Comparison of ENCODE assay signal across 20 cellular contexts in genomic region chr4:189505380-189505779, GRCh38.
DNase-seq lines count a peak whose midpoint lies in the region; ATAC-seq, FAIRE-seq and TF ChIP-seq lines count a peak whose summit lies in the region.
"Had no signal": no experiment of that assay in that cellular context is flagged by ENCODE, and none has a peak within 500 bp of the region (broad histone marks: within the 10 kb centered on the region; RNA-seq: fewer than 3 reads in every experiment).

No MANE protein-coding gene starts in this region.

- H3K79me1 ChIP-seq in H1 (ENCODE audit: low read depth, low read length) (no peaks in the 10 kb centered on the region), neuronal stem cell (ENCODE audit: low read depth, low read length) (no peaks in the 10 kb centered on the region)

- H3K4me1 ChIP-seq in HEK293 (ENCODE audit: control insufficient read depth, insufficient read depth, low read length) (no peaks in the 10 kb centered on the region), H1 (replicated peaks in 1 of 4; ENCODE audit: control insufficient read depth in 3 of 4, insufficient read depth in 4 of 4, low read length in 3 of 4) (no peaks in the 10 kb centered on the region), neuronal stem cell (ENCODE audit: control insufficient read depth in 2 of 2, insufficient read depth in 1 of 2, low read depth in 1 of 2, low read length in 2 of 2) (no peaks in the 10 kb centered on the region)
- H3K4me1 ChIP-seq: A549, BLaER1 had no signal

- peak overlapping the region; percentile 60 for H3K4ac ChIP-seq in H1 (replicated peaks; ENCODE audit: insufficient read length, low read depth, low read length)
- H3K4ac ChIP-seq in neuronal stem cell (ENCODE audit: low read length), result no peak overlapping the region

- H3K4me3 ChIP-seq in HEK293 (ENCODE audit: low read depth, low read length) (no peak overlapping the region), H1 (ENCODE audit: extremely low read depth in 1 of 4, insufficient read depth in 2 of 4, low read depth in 3 of 4, low read length in 4 of 4) (no peak overlapping the region), neuronal stem cell (ENCODE audit: low read length in 2 of 2) (peak overlapping the region in 1 of 2 donors; percentile 51)
- H3K4me3 ChIP-seq: A549, BLaER1, GM23248 had no signal

- H3K23ac ChIP-seq in H1 (ENCODE audit: insufficient read length) (no peak overlapping the region), neuronal stem cell (ENCODE audit: low read depth, low read length, poor library complexity) (no peak overlapping the region)

- H2BK12ac ChIP-seq in H1 (ENCODE audit: low read depth, low read length), result no peak overlapping the region
- no peak overlapping the region for H2BK12ac ChIP-seq in neuronal stem cell (ENCODE audit: low read length)

- H3K23me2 ChIP-seq in H1 (ENCODE audit: low read depth, low read length), result peaks cover 5% of the 10 kb centered on the region

- no peak for DNase-seq in H1 (ENCODE audit: low read depth in 1 of 2, low spot score in 2 of 2)
- no peak for DNase-seq in neuronal stem cell (ENCODE audit: low spot score)
- DNase-seq in epidermal melanocyte (ENCODE audit: insufficient read length, low spot score), result no peak
- DNase-seq in H54 (ENCODE audit: insufficient read length, low spot score), result no peak
- DNase-seq: Calu3; CD4-positive, alpha-beta memory T cell; DMS79 treated with DMSO at 0.1 percent for 48 hours; GM23248; H7 had no signal

- peaks cover 0 to 5% of the 10 kb centered on the region in 2 experiments for H4K20me1 ChIP-seq in H1 (replicated peaks in 1 of 2; ENCODE audit: control insufficient read depth in 1 of 2, insufficient read depth in 2 of 2, low read length in 2 of 2)
- H4K20me1 ChIP-seq: BLaER1 had no signal

- H2BK15ac ChIP-seq in H1 (ENCODE audit: low read length), result 0 out of 2 replicates have a peak overlapping the region, but pooled peaks have one; percentile 74
- H2BK15ac ChIP-seq in neuronal stem cell (ENCODE audit: low read length), result no peak overlapping the region

- no peak overlapping the region for H2BK20ac ChIP-seq in H1 (ENCODE audit: low read length)

- no peak overlapping the region for H3K27ac Mint-ChIP-seq in stimulated activated memory B cell treated with anti-CD40 and anti-IgM and Interleukin-4, amounts not matched to agents 10 μg/mL and 1 μg/mL and 100 μg/mL, for 72 hours
- H3K27ac Mint-ChIP-seq: CD14-positive monocyte; CD4-positive, alpha-beta memory T cell had no signal

- no peaks in the 10 kb centered on the region for H3K36me3 Mint-ChIP-seq in stimulated activated memory B cell treated with anti-CD40 and anti-IgM and Interleukin-4, amounts not matched to agents 10 μg/mL and 1 μg/mL and 100 μg/mL, for 72 hours
- H3K36me3 Mint-ChIP-seq: CD14-positive monocyte; CD4-positive, alpha-beta memory T cell had no signal

- no peaks in the 10 kb centered on the region for H3K27me3 ChIP-seq in H1 (replicated peaks in 1 of 4; ENCODE audit: control insufficient read depth in 3 of 4, extremely low read depth in 1 of 4, insufficient read depth in 3 of 4, low read length in 3 of 4)
- no peaks in the 10 kb centered on the region for H3K27me3 ChIP-seq in neuronal stem cell (ENCODE audit: control insufficient read depth in 3 of 3, insufficient read depth in 3 of 3, low read depth in 1 of 3, low read length in 3 of 3)
- H3K27me3 ChIP-seq: BLaER1 had no signal

- CTCF ChIA-PET in HEK293 (lab: Yijun Ruan, JAX), result no interaction called here
- CTCF ChIA-PET in H1 (lab: Charles Lee; ENCODE audit: partially characterized antibody), result no interaction called here

- H3K4me3 Mint-ChIP-seq in stimulated activated memory B cell treated with anti-CD40 and anti-IgM and Interleukin-4, amounts not matched to agents 10 μg/mL and 1 μg/mL and 100 μg/mL, for 72 hours, result no peak overlapping the region
- H3K4me3 Mint-ChIP-seq: CD14-positive monocyte had no signal

- H2AK5ac ChIP-seq in H1 (ENCODE audit: low read depth, low read length), result no peak overlapping the region; the same call in 1 of the 2 replicates
- no peak overlapping the region for H2AK5ac ChIP-seq in neuronal stem cell (ENCODE audit: low read depth, low read length)

- H4K91ac ChIP-seq in H1 (replicated peaks; ENCODE audit: insufficient read length, low read length), result no peak overlapping the region
- H4K91ac ChIP-seq in neuronal stem cell (ENCODE audit: low read depth, low read length, poor library complexity), result no peak overlapping the region

- peak overlapping the region; percentile 54 for H3K56ac ChIP-seq in H1 (replicated peaks; ENCODE audit: insufficient read length, low read depth, low read length)

- H2BK5ac ChIP-seq in H1 (ENCODE audit: low read depth, low read length) (no peak overlapping the region), neuronal stem cell (ENCODE audit: low read length) (no peak overlapping the region)

- TF ChIP-seq RAD21 in H1 (IDR thresholded peaks at IDR 0.05 in 1 of 2, conservative IDR thresholded peaks at IDR 0.05 in 1 of 2; ENCODE audit: low read depth in 2 of 2, low read length in 2 of 2), result no peak

- H4K8ac ChIP-seq in H1 (ENCODE audit: extremely low read depth, insufficient read depth, low read length), result no peak overlapping the region
- H4K8ac ChIP-seq in neuronal stem cell (ENCODE audit: low read depth, low read length), result no peak overlapping the region

- no peaks in the 10 kb centered on the region for H3K9me3 ChIP-seq in HEK293 (ENCODE audit: control insufficient read depth, insufficient read depth, low read depth, low read length)
- no peaks in the 10 kb centered on the region for H3K9me3 ChIP-seq in H1 (ENCODE audit: insufficient read depth in 2 of 2, low read depth in 1 of 2, low read length in 1 of 2)
- peaks cover 0 to 4% of the 10 kb centered on the region in 2 donors for H3K9me3 ChIP-seq in neuronal stem cell (replicated peaks in 1 of 2; ENCODE audit: control insufficient read depth in 2 of 2, insufficient read depth in 1 of 2, low read depth in 1 of 2, low read length in 2 of 2)
- H3K9me3 ChIP-seq: A549, BLaER1 had no signal

- H3K27ac ChIP-seq in HEK293 (ENCODE audit: extremely low read depth, low read depth, low read length), result no peak overlapping the region
- H3K27ac ChIP-seq in H1 (ENCODE audit: low read depth, low read length), result no peak overlapping the region
- H3K27ac ChIP-seq in neuronal stem cell (replicated peaks; ENCODE audit: low read length), result no peak overlapping the region
- H3K27ac ChIP-seq: 22Rv1, A549, BLaER1, GM23248, KMS-11 had no signal

- no peaks in the 10 kb centered on the region for H3K79me2 ChIP-seq in H1 (ENCODE audit: control insufficient read depth in 1 of 2, insufficient read depth in 2 of 2, low read length in 2 of 2)

- no peak for TF ChIP-seq CTCF in HEK293 (tag by site-specific recombination; IDR thresholded peaks at IDR 0.05)
- TF ChIP-seq CTCF in H1 (IDR thresholded peaks at IDR 0.05; ENCODE audit: control extremely low read depth in 1 of 3, insufficient read depth in 1 of 3, low read depth in 1 of 3, low read length in 3 of 3), result no peak

- no peak overlapping the region for H4K5ac ChIP-seq in H1 (ENCODE audit: insufficient read length, low read depth, low read length)

- no peak overlapping the region for H3K18ac ChIP-seq in H1 (ENCODE audit: extremely low read depth, low read length)
- H3K18ac ChIP-seq in neuronal stem cell (ENCODE audit: low read length), result no peak overlapping the region

- H2BK120ac ChIP-seq in H1 (replicated peaks; ENCODE audit: low read depth, low read length) (no peak overlapping the region), neuronal stem cell (ENCODE audit: low read depth, low read length) (no peak overlapping the region)

- WGBS in H1 (ENCODE audit: extremely low coverage in 1 of 2, insufficient coverage in 1 of 2, insufficient read length in 1 of 2, insufficient replicate concordance in 2 of 2, low coverage in 1 of 2, low lambda C conversion rate in 2 of 2, missing lambda C conversion rate in 1 of 2), 2 experiments, result 77 to 100% methylated on average over 1 to 3 of the region's 3 CpGs
- WGBS in neuronal stem cell (ENCODE audit: extremely low coverage in 2 of 2, insufficient read length in 2 of 2, insufficient replicate concordance in 1 of 2), 2 donors, result 100% methylated on average over 2 of the region's 3 CpGs; no CpG with 5 or more reads in 1 of the 2 donors

- H3K14ac ChIP-seq in H1 (ENCODE audit: insufficient read length) (no peak overlapping the region), neuronal stem cell (ENCODE audit: low read length) (no peak overlapping the region)

- H3K4me2 ChIP-seq in H1 (ENCODE audit: insufficient read depth in 1 of 2, low read depth in 2 of 2, low read length in 2 of 2), result no peak overlapping the region
- H3K4me2 ChIP-seq in neuronal stem cell (ENCODE audit: insufficient read depth, low read length, poor library complexity, severe bottlenecking), result no peak overlapping the region
- H3K4me2 ChIP-seq: A549, BLaER1, KMS-11 had no signal

- H3K9ac ChIP-seq in H1 (replicated peaks in 1 of 4; ENCODE audit: extremely low read depth in 1 of 4, low read depth in 3 of 4, low read length in 3 of 4) (no peak overlapping the region), neuronal stem cell (ENCODE audit: low read depth, low read length, poor library complexity) (peak overlapping the region; percentile 46)
- H3K9ac ChIP-seq: BLaER1, GM23248, KMS-11 had no signal

- H3K36me3 ChIP-seq in HEK293 (ENCODE audit: control insufficient read depth in 2 of 2, insufficient read depth in 1 of 2, low read length in 2 of 2), result no peaks in the 10 kb centered on the region
- no peaks in the 10 kb centered on the region; a peak in 1 of 8 replicates for H3K36me3 ChIP-seq in H1 (ENCODE audit: control insufficient read depth in 2 of 4, insufficient read depth in 4 of 4, low read length in 3 of 4)
- H3K36me3 ChIP-seq in neuronal stem cell (replicated peaks in 1 of 2; ENCODE audit: control insufficient read depth in 2 of 2, insufficient read depth in 2 of 2, low read length in 2 of 2), result peaks cover 0 to 2% of the 10 kb centered on the region in 2 donors
- H3K36me3 ChIP-seq: BLaER1 had no signal

- no peaks in the 10 kb centered on the region for H3K27me3 Mint-ChIP-seq in stimulated activated memory B cell treated with anti-CD40 and anti-IgM and Interleukin-4, amounts not matched to agents 10 μg/mL and 1 μg/mL and 100 μg/mL, for 72 hours
- H3K27me3 Mint-ChIP-seq: CD4-positive, alpha-beta memory T cell had no signal

- POLR2A ChIA-PET in HEK293 (lab: Yijun Ruan, JAX), result no interaction called here
- POLR2A ChIA-PET in H1 (lab: Charles Lee; ENCODE audit: partially characterized antibody), result no interaction called here

- FAIRE-seq in H1 (lab: Jason Lieb, UNC), result no peak
- FAIRE-seq in H54 (lab: Jason Lieb, UNC), result no peak
- FAIRE-seq: A549, GM12891, GM19239 had no signal

- peak; percentile 54 for ATAC-seq in stimulated activated memory B cell treated with anti-CD40 and anti-IgM and Interleukin-4, amounts not matched to agents 10 μg/mL and 1 μg/mL and 100 μg/mL, for 72 hours
- ATAC-seq in GM19452 (IDR thresholded peaks at IDR 0.05; ENCODE audit: unreplicated experiment), result no peak
- ATAC-seq: A549, HCT116 had no signal

- H3K9me3 Mint-ChIP-seq in stimulated activated memory B cell treated with anti-CD40 and anti-IgM and Interleukin-4, amounts not matched to agents 10 μg/mL and 1 μg/mL and 100 μg/mL, for 72 hours, result peaks cover 13% of the 10 kb centered on the region

- H2AFZ ChIP-seq in H1 (ENCODE audit: low read length), result no peak overlapping the region
- no peak overlapping the region for H2AFZ ChIP-seq in neuronal stem cell (ENCODE audit: low read length)
- H2AFZ ChIP-seq: GM23248 had no signal

- H3K4me1 Mint-ChIP-seq in stimulated activated memory B cell treated with anti-CD40 and anti-IgM and Interleukin-4, amounts not matched to agents 10 μg/mL and 1 μg/mL and 100 μg/mL, for 72 hours, result no peaks in the 10 kb centered on the region
- H3K4me1 Mint-ChIP-seq: CD14-positive monocyte had no signal

- no peak for TF ChIP-seq EP300 in H1 (IDR thresholded peaks at IDR 0.05; ENCODE audit: borderline replicate concordance in 1 of 2, low read depth in 2 of 2, low read length in 2 of 2)

- no peak for TF ChIP-seq POLR2A in H1 (IDR thresholded peaks at IDR 0.05; ENCODE audit: control extremely low read depth in 1 of 2, low read depth in 2 of 2, low read length in 2 of 2)
- no peak for TF ChIP-seq POLR2A in H54 (IDR thresholded peaks at IDR 0.05; ENCODE audit: low read depth, low read length)
